ENCODE assay signal across 8 cellular contexts in genomic region chr19:10960314-10961072, GRCh38. TPM values are rescaled to one million over a fixed set of nuclear protein-coding genes. Genes with fewer than 3 reads are reported as not detected.
DNase-seq lines count a peak whose midpoint lies in the region; ATAC-seq and TF ChIP-seq lines count a peak whose summit lies in the region.

SMARCA4 (plus strand) TSS chr19:10961030; CDS start chr19:10984152, 23,122 bp downstream.

- peaks cover 37% of the 10 kb centered on the region for H3K4me1 Mint-ChIP-seq in dendritic cell treated with granulocyte-macrophage colony-stimulating factor and Interleukin-4, amounts not matched to agents 40 ng/mL and 50 ng/mL, for 4 days (ENCODE audit: low read depth)

- H3K27ac Mint-ChIP-seq in dendritic cell treated with granulocyte-macrophage colony-stimulating factor and Interleukin-4, amounts not matched to agents 40 ng/mL and 50 ng/mL, for 4 days = peak within 1 kb of the TSS; percentile 91

- no peaks in the 10 kb centered on the region for H3K9me3 ChIP-seq in BLaER1 treated with 17β-estradiol and CSF1 and Interleukin-3, amounts not matched to agents 10 nM and 100 nM (replicated peaks in 1 of 11)
- H3K9me3 ChIP-seq in left lung = no peaks in the 10 kb centered on the region

- peak; percentile 89 for ATAC-seq in GM19372 (IDR thresholded peaks at IDR 0.05; ENCODE audit: low read depth, unreplicated experiment)
- ATAC-seq in HG03565 (IDR thresholded peaks at IDR 0.05; ENCODE audit: unreplicated experiment) = peak; percentile 75
- ATAC-seq in left lung = peak; percentile 92

- no peaks in the 10 kb centered on the region for H3K27me3 ChIP-seq in BLaER1 treated with 17β-estradiol and CSF1 and Interleukin-3, amounts not matched to agents 10 nM and 100 nM
- H3K27me3 ChIP-seq in left lung = no peaks in the 10 kb centered on the region

- H3K9ac ChIP-seq in BLaER1 treated with 17β-estradiol and CSF1 and Interleukin-3, amounts not matched to agents 10 nM and 100 nM = peak within 1 kb of the TSS; percentile 93 to 98 (median 95)

- H3K4me1 ChIP-seq in BLaER1 treated with 17β-estradiol and CSF1 and Interleukin-3, amounts not matched to agents 10 nM and 100 nM = peaks cover 44 to 49% (median 46%) of the 10 kb centered on the region in 10 experiments
- H3K4me1 ChIP-seq in left lung = peaks cover 17 to 44% of the 10 kb centered on the region in 2 donors

- DNase-seq in NCI-H774 (lab: John Stamatoyannopoulos, UW) = peak; percentile 97
- DNase-seq in activated CD4-positive, alpha-beta T cell treated with anti-CD3 and anti-CD28 coated beads, Interleukin-2, amount 50 U/mL, for 4 hours = peak; percentile 95 to 97
- peak; percentile 97 to 100 for DNase-seq in left lung
- peak; percentile 98 for DNase-seq in stimulated activated CD4-positive, alpha-beta T cell treated with anti-CD3 and anti-CD28 coated beads, Interleukin-2, amount 100 ng/mL, for 4 hours (ENCODE audit: low read depth)

- H4K20me1 ChIP-seq in BLaER1 treated with 17β-estradiol and CSF1 and Interleukin-3, amounts not matched to agents 10 nM and 100 nM = peaks cover 8 to 39% (median 34%) of the 10 kb centered on the region in 11 experiments; a peak in 21 of 22 replicates

- H3K4me2 ChIP-seq in BLaER1 treated with 17β-estradiol and CSF1 and Interleukin-3, amounts not matched to agents 10 nM and 100 nM = peak within 1 kb of the TSS; percentile 86 to 99 (median 95)

- intact Hi-C loops in dendritic cell treated with granulocyte-macrophage colony-stimulating factor and Interleukin-4, amounts not matched to agents 40 ng/mL and 50 ng/mL, for 4 days (cut with micrococcal nuclease) = no loop called here
- intact Hi-C loops in left lung (cut with DNase I) = no loop called here

- H3K9me3 Mint-ChIP-seq in dendritic cell treated with granulocyte-macrophage colony-stimulating factor and Interleukin-4, amounts not matched to agents 40 ng/mL and 50 ng/mL, for 4 days = no peaks in the 10 kb centered on the region

- peaks cover 0 to 18% (median 11%) of the 10 kb centered on the region in 11 experiments; a peak in 13 of 22 replicates for H3K36me3 ChIP-seq in BLaER1 treated with 17β-estradiol and CSF1 and Interleukin-3, amounts not matched to agents 10 nM and 100 nM
- H3K36me3 ChIP-seq in left lung = no peaks in the 10 kb centered on the region

- peak within 1 kb of the TSS; percentile 83 for H3K4me3 Mint-ChIP-seq in dendritic cell treated with granulocyte-macrophage colony-stimulating factor and Interleukin-4, amounts not matched to agents 40 ng/mL and 50 ng/mL, for 4 days

- peaks cover 12% of the 10 kb centered on the region for H3K36me3 Mint-ChIP-seq in dendritic cell treated with granulocyte-macrophage colony-stimulating factor and Interleukin-4, amounts not matched to agents 40 ng/mL and 50 ng/mL, for 4 days (ENCODE audit: low read depth)

- H3K4me3 ChIP-seq in BLaER1 treated with 17β-estradiol and CSF1 and Interleukin-3, amounts not matched to agents 10 nM and 100 nM = peak within 1 kb of the TSS; percentile 77 to 99 (median 92)
- peak within 1 kb of the TSS; percentile 65 to 83 for H3K4me3 ChIP-seq in left lung

- TF ChIP-seq CTCF in left lung (IDR thresholded peaks at IDR 0.05) = no peak

- no peaks in the 10 kb centered on the region for H3K27me3 Mint-ChIP-seq in dendritic cell treated with granulocyte-macrophage colony-stimulating factor and Interleukin-4, amounts not matched to agents 40 ng/mL and 50 ng/mL, for 4 days

- peak within 1 kb of the TSS; percentile 87 to 97 (median 94) for H3K27ac ChIP-seq in BLaER1 treated with 17β-estradiol and CSF1 and Interleukin-3, amounts not matched to agents 10 nM and 100 nM
- H3K27ac ChIP-seq in left lung = peak within 1 kb of the TSS; percentile 93 to 94

RNA-seq across cellular contexts. Expression of gene SMARCA4, which starts in this region (rescaled TPM):
- total RNA-seq in left lung = 100 to 1,000 TPM in 1 of 2 donors, 10 to 100 TPM in 1; 98.3 to 101 TPM

Comparison
In these comparisons a context has a peak if more than half of its experiments do, and no peak if none do; other contexts are left out.
1. Peak in every context shown above with its lines: DNase-seq, ATAC-seq, H3K4me3 ChIP-seq and H3K27ac ChIP-seq.